ENCODE assay signal across 20 cellular contexts in genomic region chr2:203692039-203692710, GRCh38. TPM values are rescaled to one million over a fixed set of nuclear protein-coding genes. Genes with fewer than 3 reads are reported as not detected.
A peak's percentile ranks its signal among the peaks of the same experiment; 100 is the strongest.
DNase-seq lines count a peak whose midpoint lies in the region; ATAC-seq and TF ChIP-seq lines count a peak whose summit lies in the region.
"Had no signal": no experiment of that assay in that cellular context is flagged by ENCODE, and none has a peak within 500 bp of the region (broad histone marks: within the 10 kb centered on the region; RNA-seq: fewer than 3 reads in every experiment).

No MANE protein-coding gene starts in this region.

- no peak overlapping the region for H3K4me3 ChIP-seq in esophagus squamous epithelium
- H3K4me3 ChIP-seq in right lobe of liver, result no peak overlapping the region
- H3K4me3 ChIP-seq in gastrocnemius medialis, result no peak overlapping the region
- H3K4me3 ChIP-seq in mucosa of descending colon, result no peak overlapping the region
- H3K4me3 ChIP-seq: K562, Peyer's patch, thyroid gland had no signal

- no peaks in the 10 kb centered on the region for H3K27me3 ChIP-seq in esophagus squamous epithelium
- H3K27me3 ChIP-seq in right lobe of liver, result no peaks in the 10 kb centered on the region
- no peaks in the 10 kb centered on the region for H3K27me3 ChIP-seq in gastrocnemius medialis
- H3K27me3 ChIP-seq: Peyer's patch, thyroid gland had no signal

- no peaks in the 10 kb centered on the region for H3K36me3 ChIP-seq in esophagus squamous epithelium
- no peaks in the 10 kb centered on the region for H3K36me3 ChIP-seq in right lobe of liver
- H3K36me3 ChIP-seq in gastrocnemius medialis, result no peaks in the 10 kb centered on the region
- H3K36me3 ChIP-seq in mucosa of descending colon (ENCODE audit: low read depth), result no peaks in the 10 kb centered on the region
- H3K36me3 ChIP-seq: Peyer's patch, thyroid gland had no signal

- in situ Hi-C loops in gastrocnemius medialis (cut with MboI; ENCODE audit: low sequenced_read_pairs in 4 of 4), result no loop called here

- DNase-seq in EH (ENCODE audit: low read depth), result peak; percentile 28
- DNase-seq in esophagus squamous epithelium (lab: John Stamatoyannopoulos, UW), result no peak
- no peak for DNase-seq in right lobe of liver
- DNase-seq in gastrocnemius medialis, result no peak
- no peak for DNase-seq in OCI-M2 (lab: John Stamatoyannopoulos, UW; ENCODE audit: unreplicated experiment)
- DNase-seq in mucosa of gallbladder (ENCODE audit: low spot score), result no peak
- DNase-seq in DMS79 (lab: John Stamatoyannopoulos, UW), result no peak
- no peak for DNase-seq in mucosa of descending colon
- DNase-seq: aorta, cerebellar nuclear complex, DMS153, foreskin fibroblast, H7, NCI-H1092 treated with DMSO at 0.1 percent for 48 hours, NCI-H2171, NCI-H748 treated with DMSO at 0.1 percent for 48 hours, Peyer's patch, thyroid gland had no signal

- TF ChIP-seq CTCF in esophagus squamous epithelium (IDR thresholded peaks at IDR 0.05), result no peak
- no peak for TF ChIP-seq CTCF in right lobe of liver (IDR thresholded peaks at IDR 0.05)
- TF ChIP-seq CTCF in gastrocnemius medialis (IDR thresholded peaks at IDR 0.05 in 4 of 5, conservative IDR thresholded peaks at IDR 0.05 in 1 of 5), result no peak
- no peak for TF ChIP-seq CTCF in mucosa of descending colon (IDR thresholded peaks at IDR 0.05)

- WGBS in esophagus squamous epithelium, 2 donors, result 74 to 82% methylated on average over 5 of the region's 5 CpGs
- WGBS in right lobe of liver (ENCODE audit: insufficient coverage, low coverage, low lambda C conversion rate, missing lambda C conversion rate), result 31% methylated on average over 5 of the region's 5 CpGs

- H3K27ac ChIP-seq in esophagus squamous epithelium, result peak overlapping the region in 3 of 4 donors; percentile 1 to 43 (median 32)
- no peak overlapping the region for H3K27ac ChIP-seq in right lobe of liver
- peak overlapping the region in 3 of 4 donors; percentile 64 to 72 (median 70) for H3K27ac ChIP-seq in gastrocnemius medialis
- H3K27ac ChIP-seq: thyroid gland had no signal

- no peaks in the 10 kb centered on the region for H3K9me3 ChIP-seq in esophagus squamous epithelium
- no peaks in the 10 kb centered on the region for H3K9me3 ChIP-seq in right lobe of liver
- no peaks in the 10 kb centered on the region for H3K9me3 ChIP-seq in gastrocnemius medialis
- H3K9me3 ChIP-seq in mucosa of descending colon, result no peaks in the 10 kb centered on the region
- H3K9me3 ChIP-seq: Peyer's patch, thyroid gland had no signal

- H3K4me1 ChIP-seq in esophagus squamous epithelium (peaks cover 0 to 30% (median 5%) of the 10 kb centered on the region in 3 donors), right lobe of liver (peaks cover 0 to 46% (median 0%) of the 10 kb centered on the region in 4 donors), gastrocnemius medialis (peaks cover 28 to 40% of the 10 kb centered on the region in 2 donors), mucosa of descending colon (ENCODE audit: low read depth) (peaks cover 5% of the 10 kb centered on the region)

- intact Hi-C loops in esophagus squamous epithelium (cut with DNase I), result no loop called here
- intact Hi-C loops in right lobe of liver (cut with DNase I), result no loop called here
- intact Hi-C loops in gastrocnemius medialis (cut with DNase I; ENCODE audit: low total_unique reads), result no loop called here
- intact Hi-C loops in mucosa of descending colon (cut with DNase I, micrococcal nuclease), result no loop called here

- peak; percentile 58 to 82 (median 60) for ATAC-seq in right lobe of liver
- no peak for ATAC-seq in gastrocnemius medialis
- ATAC-seq in mucosa of descending colon, result no peak
- ATAC-seq: K562 had no signal

- TF ChIP-seq POLR2A in esophagus squamous epithelium (IDR thresholded peaks at IDR 0.05), result no peak
- no peak for TF ChIP-seq POLR2A in right lobe of liver (IDR thresholded peaks at IDR 0.05)
- TF ChIP-seq POLR2A in gastrocnemius medialis (IDR thresholded peaks at IDR 0.05), result no peak

RNA-seq across cellular contexts. Expression of gene CD28, which starts 14.3 kb away (rescaled TPM):
- total RNA-seq in esophagus squamous epithelium (1 to 10 TPM in 1 of 4 donors, under 1 TPM in 3; 0.42 to 1.3 (median 0.63) TPM), right lobe of liver (1 to 10 TPM in 1 of 6 experiments, under 1 TPM in 5; 0.16 to 1.6 (median 0.46) TPM), gastrocnemius medialis (under 1 TPM in 3 of 4 donors, not detected in 1; 0.07 to 0.31 (median 0.09) TPM), mucosa of gallbladder (1.6 TPM), mucosa of descending colon (1 to 10 TPM in 2 of 3 donors, under 1 TPM in 1; 0.41 to 1.4 (median 1.3) TPM)
- total RNA-seq: A673, H7 had no signal

Comparison
In these comparisons a context has a peak if more than half of its experiments do, and no peak if none do; other contexts are left out.
1. H3K27ac ChIP-seq: peak in esophagus squamous epithelium (3 of 4) and gastrocnemius medialis (3 of 4); none in right lobe of liver (0 of 3).
2. ATAC-seq: peak in right lobe of liver (4 of 4); none in gastrocnemius medialis (0 of 2) and mucosa of descending colon (single experiment).